Comparison of ENCODE assay signal across 21 cellular contexts in genomic region chr12:107539196-107539939, GRCh38.
DNase-seq lines count a peak whose midpoint lies in the region; ATAC-seq and TF ChIP-seq lines count a peak whose summit lies in the region.
"Had no signal": no experiment of that assay in that cellular context is flagged by ENCODE, and none has a peak within 500 bp of the region (broad histone marks: within the 10 kb centered on the region; RNA-seq: fewer than 3 reads in every experiment).

No MANE protein-coding gene starts in this region.

- H3K9me3 ChIP-seq in T-helper 17 cell (ENCODE audit: control insufficient read depth, low read length, poor library complexity, severe bottlenecking) = no peaks in the 10 kb centered on the region
- H3K9me3 ChIP-seq: HAP-1, SJCRH30 had no signal

- H3K9me3 Mint-ChIP-seq in stimulated activated effector memory CD8-positive, alpha-beta T cell treated with anti-CD3 and anti-CD28 coated beads, Interleukin-12 subunit alpha, Interleukin-12 subunit beta, amount 100 ng/mL, for 72 hours = peaks cover 1% of the 10 kb centered on the region
- H3K9me3 Mint-ChIP-seq: CD4-positive, alpha-beta T cell; GM23338 had no signal

- no peaks in the 10 kb centered on the region for H3K27me3 Mint-ChIP-seq in T-helper 17 cell
- H3K27me3 Mint-ChIP-seq: CD4-positive, alpha-beta T cell had no signal

- DNase-seq in NB4 (ENCODE audit: low read depth) (peak; percentile 34), T-helper 17 cell (no peak), kidney glomerular epithelial cell (lab: John Stamatoyannopoulos, UW) (peak; percentile 0), foreskin melanocyte (no peak)
- peak in 1 of 2 donors; percentile 13 for DNase-seq in stimulated activated effector memory CD8-positive, alpha-beta T cell treated with anti-CD3 and anti-CD28 coated beads, Interleukin-12 subunit alpha, Interleukin-12 subunit beta, amount 100 ng/mL, for 72 hours (ENCODE audit: low spot score in 2 of 2)
- no peak for DNase-seq in activated effector memory CD4-positive, alpha-beta T cell treated with anti-CD3 and anti-CD28 coated beads, Interleukin-2, amount 50 U/mL, for 16 hours
- DNase-seq: CD4-positive, alpha-beta T cell; COR-L47; DMS79; KBM-7; MM.1S; NCI-H1092; NCI-H1436; NCI-H187 treated with DMSO at 0.1 percent for 48 hours; NCI-H2227 treated with DMSO at 0.1 percent for 48 hours; NCI-H510A; NCI-H748 treated with DMSO at 0.1 percent for 48 hours; SJCRH30 had no signal

- peaks cover 3% of the 10 kb centered on the region for H3K36me3 Mint-ChIP-seq in T-helper 17 cell (ENCODE audit: low read depth)
- no peaks in the 10 kb centered on the region for H3K36me3 Mint-ChIP-seq in stimulated activated effector memory CD8-positive, alpha-beta T cell treated with anti-CD3 and anti-CD28 coated beads, Interleukin-12 subunit alpha, Interleukin-12 subunit beta, amount 100 ng/mL, for 72 hours

- H3K27ac Mint-ChIP-seq in T-helper 17 cell = peak overlapping the region; percentile 45
- peak overlapping the region; percentile 50 for H3K27ac Mint-ChIP-seq in stimulated activated effector memory CD8-positive, alpha-beta T cell treated with anti-CD3 and anti-CD28 coated beads, Interleukin-12 subunit alpha, Interleukin-12 subunit beta, amount 100 ng/mL, for 72 hours
- H3K27ac Mint-ChIP-seq: CD4-positive, alpha-beta T cell; GM23338 had no signal

- no peak overlapping the region for H3K4me3 Mint-ChIP-seq in T-helper 17 cell
- H3K4me3 Mint-ChIP-seq in stimulated activated effector memory CD8-positive, alpha-beta T cell treated with anti-CD3 and anti-CD28 coated beads, Interleukin-12 subunit alpha, Interleukin-12 subunit beta, amount 100 ng/mL, for 72 hours = no peak overlapping the region
- H3K4me3 Mint-ChIP-seq: CD4-positive, alpha-beta T cell; GM23338 had no signal

- H3K4me3 ChIP-seq in NB4 (ENCODE audit: low read depth, low read length) = no peak overlapping the region
- H3K4me3 ChIP-seq: GM23338, HAP-1, SJCRH30 had no signal

- no peak for TF ChIP-seq CTCF in NB4 (IDR thresholded peaks at IDR 0.05; ENCODE audit: low read depth, low read length)

- no peak for TF ChIP-seq POLR2A in NB4 (IDR thresholded peaks at IDR 0.05; ENCODE audit: extremely low read depth, insufficient read length)

- ATAC-seq in T-helper 17 cell = no peak
- ATAC-seq in stimulated activated effector memory CD8-positive, alpha-beta T cell treated with anti-CD3 and anti-CD28 coated beads, Interleukin-12 subunit alpha, Interleukin-12 subunit beta, amount 100 ng/mL, for 72 hours = no peak
- no peak for ATAC-seq in GM19397 (IDR thresholded peaks at IDR 0.05; ENCODE audit: unreplicated experiment)
- ATAC-seq: GM23338 had no signal

- H3K4me1 Mint-ChIP-seq in T-helper 17 cell = peaks cover 8% of the 10 kb centered on the region
- H3K4me1 Mint-ChIP-seq in stimulated activated effector memory CD8-positive, alpha-beta T cell treated with anti-CD3 and anti-CD28 coated beads, Interleukin-12 subunit alpha, Interleukin-12 subunit beta, amount 100 ng/mL, for 72 hours = no peaks in the 10 kb centered on the region

Comparison
In these comparisons a context has a peak if more than half of its experiments do, and no peak if none do; other contexts are left out.
1. DNase-seq: peak in NB4 (single experiment) and kidney glomerular epithelial cell (single experiment); none in T-helper 17 cell (0 of 3), activated effector memory CD4-positive, alpha-beta T cell treated with anti-CD3 and anti-CD28 coated beads, Interleukin-2, amount 50 U/mL, for 16 hours (single experiment) and foreskin melanocyte (single experiment).